ENCODE assay signal across 8 cellular contexts in the genomic region with DNA sequence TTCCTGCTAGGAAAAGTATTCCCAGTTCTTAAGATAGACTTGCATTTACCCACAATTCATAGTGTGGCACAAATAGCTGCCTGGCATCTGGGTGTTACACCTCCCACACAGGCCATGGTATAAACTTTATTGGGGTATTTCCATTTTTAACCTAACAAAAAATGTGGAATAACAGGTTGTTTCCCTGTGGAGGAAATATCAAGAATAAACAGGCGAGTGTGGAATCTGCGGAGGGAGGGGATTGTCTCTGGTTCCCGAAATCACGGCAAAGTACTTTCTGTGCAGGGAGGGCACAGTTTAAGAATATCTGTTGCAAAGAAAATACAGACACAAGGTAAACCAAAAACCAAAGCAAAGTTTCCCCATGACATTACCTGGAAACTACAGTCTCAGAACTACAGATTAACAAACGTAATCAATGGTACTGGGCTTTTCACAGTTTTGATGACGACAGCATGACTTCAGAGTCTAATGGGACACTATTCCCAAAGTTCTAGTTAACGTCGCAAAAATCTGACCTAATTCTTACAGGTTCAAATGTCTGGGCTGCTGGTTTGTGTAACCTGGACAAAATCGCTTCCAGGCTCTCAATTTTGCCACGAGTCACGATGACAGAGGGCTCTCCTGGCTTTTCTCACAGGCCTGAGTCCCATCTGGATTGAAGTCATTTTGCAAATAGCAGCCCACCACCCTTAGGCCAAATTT. TPM values are rescaled to one million over a fixed set of nuclear protein-coding genes. Genes with fewer than 3 reads are reported as not detected.
DNase-seq lines count a peak whose midpoint lies in the region; ATAC-seq and TF ChIP-seq lines count a peak whose summit lies in the region.

No MANE protein-coding gene starts in this region.

- H3K36me3 ChIP-seq in ES-I3 (ENCODE audit: insufficient read depth, low read length), result no peaks in the 10 kb centered on the region
- H3K36me3 ChIP-seq in SJCRH30, result peaks cover 3% of the 10 kb centered on the region; the same call in 1 of the 2 replicates
- no peaks in the 10 kb centered on the region for H3K36me3 ChIP-seq in esophagus squamous epithelium

- H3K9me3 ChIP-seq in ES-I3 (ENCODE audit: control insufficient read depth, insufficient read depth, low read length), result no peaks in the 10 kb centered on the region
- H3K9me3 ChIP-seq in SJCRH30 (replicated peaks), result no peaks in the 10 kb centered on the region
- H3K9me3 ChIP-seq in esophagus squamous epithelium, result no peaks in the 10 kb centered on the region

- H3K27ac Mint-ChIP-seq in progenitor cell of endocrine pancreas, result peak overlapping the region; percentile 93

- H3K36me3 Mint-ChIP-seq in progenitor cell of endocrine pancreas (ENCODE audit: insufficient read depth), result peaks cover 3% of the 10 kb centered on the region

- H3K27me3 ChIP-seq in SJCRH30 (no peaks in the 10 kb centered on the region), esophagus squamous epithelium (no peaks in the 10 kb centered on the region)

- ATAC-seq in HG03354 (IDR thresholded peaks at IDR 0.05; ENCODE audit: poor library complexity, severe bottlenecking, unreplicated experiment) (no peak), HG03139 (IDR thresholded peaks at IDR 0.05; ENCODE audit: unreplicated experiment) (no peak)

- no peaks in the 10 kb centered on the region for H3K9me3 Mint-ChIP-seq in progenitor cell of endocrine pancreas (ENCODE audit: low read depth)

- TF ChIP-seq POLR2A in esophagus squamous epithelium (IDR thresholded peaks at IDR 0.05), result no peak

- H3K4me3 ChIP-seq in SJCRH30 (peak overlapping the region; percentile 87), esophagus squamous epithelium (peak overlapping the region; percentile 82 to 99 (median 94))

- H3K4me1 ChIP-seq in ES-I3 (ENCODE audit: insufficient read depth, low read length) (0 out of 2 replicates have a peak, but pooled peaks cover 13% of the 10 kb centered on the region), SJCRH30 (peaks cover 13% of the 10 kb centered on the region), esophagus squamous epithelium (peaks cover 47 to 70% (median 57%) of the 10 kb centered on the region in 3 donors)

- DNase-seq in SJCRH30, result peak in 1 of 2 experiments; percentile 13
- DNase-seq in esophagus squamous epithelium (lab: John Stamatoyannopoulos, UW), result no peak
- DNase-seq in progenitor cell of endocrine pancreas (ENCODE audit: low spot score, unreplicated experiment), result no peak
- no peak for DNase-seq in ureter (ENCODE audit: low spot score)
- no peak for DNase-seq in NCI-H2227 (lab: John Stamatoyannopoulos, UW; ENCODE audit: unreplicated experiment)

- peak overlapping the region; percentile 98 for H3K9ac ChIP-seq in ES-I3 (ENCODE audit: low read depth, low read length)

- peak overlapping the region; percentile 95 for H3K4me3 Mint-ChIP-seq in progenitor cell of endocrine pancreas (ENCODE audit: low read depth)

- H3K4me1 Mint-ChIP-seq in progenitor cell of endocrine pancreas (ENCODE audit: low read depth), result peaks cover 47% of the 10 kb centered on the region

- intact Hi-C loops in esophagus squamous epithelium (cut with DNase I), result no loop called here

- 1 to 7% methylated on average over 11 of the region's 11 CpGs for WGBS in esophagus squamous epithelium, 2 donors

- H3K27ac ChIP-seq in SJCRH30 (peak overlapping the region; percentile 95; the same call in 1 of the 2 replicates), esophagus squamous epithelium (peak overlapping the region; percentile 92 to 98 (median 96))

- no peak for TF ChIP-seq CTCF in esophagus squamous epithelium (IDR thresholded peaks at IDR 0.05)
- no peak for TF ChIP-seq CTCF in progenitor cell of endocrine pancreas (IDR thresholded peaks at IDR 0.05; ENCODE audit: unreplicated experiment)

- H3K27me3 Mint-ChIP-seq in progenitor cell of endocrine pancreas, result no peaks in the 10 kb centered on the region

RNA-seq across cellular contexts. Expression of a gene that starts 1.4 kb away (rescaled TPM):
- 232 and 243 TPM in 2 replicates for total RNA-seq in SJCRH30 (2014; rRNA removed; shearing (Covaris generic))
- 100 to 1,000 TPM in 3 of 4 donors, 10 to 100 TPM in 1; 84.2 to 137 (median 111) TPM for total RNA-seq in esophagus squamous epithelium
- 117 and 118 TPM in 2 replicates for total RNA-seq in progenitor cell of endocrine pancreas
- total RNA-seq in ureter, result 95.0 TPM

RNA-seq across cellular contexts. Expression of a gene that starts 58.6 kb away (rescaled TPM):
- 16.2 and 17.9 TPM in 2 replicates for total RNA-seq in SJCRH30 (2014; rRNA removed; shearing (Covaris generic))
- 10 to 100 TPM; 26.0 to 45.9 (median 30.5) TPM for total RNA-seq in esophagus squamous epithelium
- 34.5 and 37.2 TPM in 2 replicates for total RNA-seq in progenitor cell of endocrine pancreas
- 52.6 TPM for total RNA-seq in ureter

RNA-seq across cellular contexts. Expression of a gene that starts 58.8 kb away (rescaled TPM):
- 59.2 and 59.9 TPM in 2 replicates for total RNA-seq in SJCRH30 (2014; rRNA removed; shearing (Covaris generic))
- total RNA-seq in esophagus squamous epithelium, result 100 to 1,000 TPM in 1 of 4 donors, 10 to 100 TPM in 3; 60.6 to 128 (median 80.1) TPM
- total RNA-seq in progenitor cell of endocrine pancreas, result 77.1 and 79.2 TPM in 2 replicates
- 79.4 TPM for total RNA-seq in ureter
